12 cellular contexts compared by ENCODE assay signal in the genomic region with DNA sequence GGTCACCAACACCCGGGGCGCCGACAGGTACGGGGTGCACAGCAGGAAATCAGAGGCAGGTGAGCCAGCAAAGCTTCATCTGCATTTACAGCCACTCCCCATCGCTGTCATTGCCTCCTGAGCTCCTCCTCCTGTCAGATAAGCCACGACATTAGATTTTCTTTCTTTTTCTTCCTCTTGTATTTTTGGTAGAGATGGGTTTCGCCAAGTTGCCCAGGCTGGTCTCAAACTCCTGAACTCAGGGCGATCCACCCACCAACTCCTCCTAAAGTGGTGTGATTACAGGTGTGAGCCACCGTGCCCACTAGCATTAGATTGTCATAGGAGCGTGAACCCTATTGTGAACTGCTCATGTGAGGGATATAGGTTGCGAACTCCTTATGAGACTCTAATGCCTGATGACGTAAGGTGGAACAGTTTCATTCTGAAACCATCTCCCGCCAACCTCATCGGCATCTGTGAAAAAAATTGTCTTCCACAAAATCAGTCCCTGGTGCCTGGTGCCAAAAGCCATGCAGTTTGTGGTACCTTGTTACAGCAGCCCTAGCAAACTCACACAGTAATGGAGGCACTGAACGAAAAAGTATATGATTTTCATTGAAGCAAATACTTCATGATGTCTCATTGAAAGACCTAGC. TPM values are rescaled to one million over a fixed set of nuclear protein-coding genes. Genes with fewer than 3 reads are reported as not detected.
A peak's percentile ranks its signal among the peaks of the same experiment; 100 is the strongest.
DNase-seq lines count a peak whose midpoint lies in the region; ATAC-seq and TF ChIP-seq lines count a peak whose summit lies in the region.
"Had no signal": no experiment of that assay in that cellular context is flagged by ENCODE, and none has a peak within 500 bp of the region (broad histone marks: within the 10 kb centered on the region; RNA-seq: fewer than 3 reads in every experiment).

No MANE protein-coding gene starts in this region.

- peaks cover 35% of the 10 kb centered on the region for H3K4me1 Mint-ChIP-seq in activated CD4-positive, alpha-beta T cell treated with anti-CD3 and anti-CD28 coated beads for 36 hours
- peaks cover 3% of the 10 kb centered on the region for H3K4me1 Mint-ChIP-seq in progenitor cell of endocrine pancreas (ENCODE audit: low read depth)

- H4K20me1 ChIP-seq in mammary epithelial cell (ENCODE audit: insufficient read depth, low read length) = no peaks in the 10 kb centered on the region
- no peaks in the 10 kb centered on the region for H4K20me1 ChIP-seq in osteoblast (ENCODE audit: insufficient read depth, low read length)

- H3K27ac ChIP-seq in mammary epithelial cell (ENCODE audit: insufficient read depth, low read depth, low read length) = no peak overlapping the region
- no peak overlapping the region for H3K27ac ChIP-seq in osteoblast (ENCODE audit: low read depth, low read length)
- H3K27ac ChIP-seq: skin epidermis had no signal

- H3K27ac Mint-ChIP-seq in activated CD4-positive, alpha-beta T cell treated with anti-CD3 and anti-CD28 coated beads for 36 hours = no peak overlapping the region
- no peak overlapping the region for H3K27ac Mint-ChIP-seq in progenitor cell of endocrine pancreas

- H3K9me3 ChIP-seq in mammary epithelial cell (replicated peaks; ENCODE audit: insufficient read depth, low read length) (no peaks in the 10 kb centered on the region), osteoblast (ENCODE audit: low read depth, low read length) (no peaks in the 10 kb centered on the region)

- H3K27me3 ChIP-seq in mammary epithelial cell (ENCODE audit: insufficient read depth, low read length) = no peaks in the 10 kb centered on the region
- peaks cover 3% of the 10 kb centered on the region for H3K27me3 ChIP-seq in osteoblast (ENCODE audit: insufficient read depth, low read length)

- BruUV-seq in mammary epithelial cell (replicated peaks; lab: Mats Ljungman, UMichigan) = no TSS peak

- H3K4me3 Mint-ChIP-seq in activated CD4-positive, alpha-beta T cell treated with anti-CD3 and anti-CD28 coated beads for 36 hours = no peak overlapping the region
- peak overlapping the region; percentile 60 for H3K4me3 Mint-ChIP-seq in progenitor cell of endocrine pancreas (ENCODE audit: low read depth)

- H3K9ac ChIP-seq in mammary epithelial cell (ENCODE audit: insufficient read depth, low read length) = no peak overlapping the region

- peaks cover 56% of the 10 kb centered on the region for H3K27me3 Mint-ChIP-seq in activated CD4-positive, alpha-beta T cell treated with anti-CD3 and anti-CD28 coated beads for 36 hours
- peaks cover 28% of the 10 kb centered on the region for H3K27me3 Mint-ChIP-seq in progenitor cell of endocrine pancreas

- H3K79me2 ChIP-seq in mammary epithelial cell (ENCODE audit: insufficient read depth, low read length) (peaks cover 43% of the 10 kb centered on the region), osteoblast (ENCODE audit: insufficient read depth, low read length) (no peaks in the 10 kb centered on the region)

- ATAC-seq in activated CD4-positive, alpha-beta T cell treated with anti-CD3 and anti-CD28 coated beads for 36 hours = no peak
- ATAC-seq in GM18520 (IDR thresholded peaks at IDR 0.05; ENCODE audit: unreplicated experiment) = no peak

- dilution Hi-C loops in mammary epithelial cell (cut with HindIII; ENCODE audit: low sequenced_read_pairs) = no loop called here

- DNase-seq in activated CD4-positive, alpha-beta T cell treated with anti-CD3 and anti-CD28 coated beads for 36 hours = peak; percentile 26
- DNase-seq in activated CD4-positive, alpha-beta T cell treated with anti-CD3 and anti-CD28 coated beads, Interleukin-2, amount 50 U/mL, for 4 hours = no peak
- DNase-seq in SW480 (ENCODE audit: low spot score) = peak; percentile 26
- DNase-seq in mammary epithelial cell = no peak
- no peak for DNase-seq in progenitor cell of endocrine pancreas (ENCODE audit: low spot score, unreplicated experiment)
- DNase-seq in osteoblast (ENCODE audit: insufficient read length, low spot score, missing footprints) = no peak
- DNase-seq in NCI-H526 treated with DMSO at 0.1 percent for 48 hours (lab: John Stamatoyannopoulos, UW) = no peak
- DNase-seq: ACHN; activated CD4-positive, alpha-beta T cell treated with anti-CD3 and anti-CD28 coated beads for 48 hours; NCI-H2171 had no signal

- H2AFZ ChIP-seq in mammary epithelial cell (ENCODE audit: low read depth, low read length) = no peak overlapping the region
- H2AFZ ChIP-seq in osteoblast (ENCODE audit: low read length) = no peak overlapping the region

- WGBS in mammary epithelial cell (ENCODE audit: low coverage, missing lambda C conversion rate) = 93% methylated on average over 13 of the region's 15 CpGs

- H3K36me3 ChIP-seq in mammary epithelial cell (ENCODE audit: insufficient read depth, low read length) (no peaks in the 10 kb centered on the region), osteoblast (ENCODE audit: insufficient read depth, low read length) (no peaks in the 10 kb centered on the region)

- no peak overlapping the region for H3K4me3 ChIP-seq in mammary epithelial cell (replicated peaks in 1 of 3; ENCODE audit: insufficient read depth in 1 of 3, low read depth in 2 of 3, low read length in 3 of 3)
- H3K4me3 ChIP-seq in osteoblast (ENCODE audit: insufficient read depth, low read length) = no peak overlapping the region

- H3K4me2 ChIP-seq in mammary epithelial cell (ENCODE audit: insufficient read depth, low read depth, low read length) (peak overlapping the region; percentile 91), osteoblast (ENCODE audit: insufficient read depth, low read length) (no peak overlapping the region)

- POLR2A ChIA-PET in activated CD4-positive, alpha-beta T cell treated with anti-CD3 and anti-CD28 coated beads for 36 hours (lab: Charles Lee) = no interaction called here

- H3K36me3 Mint-ChIP-seq in activated CD4-positive, alpha-beta T cell treated with anti-CD3 and anti-CD28 coated beads for 36 hours (ENCODE audit: low read depth) = no peaks in the 10 kb centered on the region
- no peaks in the 10 kb centered on the region for H3K36me3 Mint-ChIP-seq in progenitor cell of endocrine pancreas (ENCODE audit: insufficient read depth)

- CTCF ChIA-PET in activated CD4-positive, alpha-beta T cell treated with anti-CD3 and anti-CD28 coated beads for 36 hours (lab: Charles Lee) = interaction anchor here (1.3 kb wide), 1 partner anchor 29 kb away, joined by 3 read pairs; no protein-coding TSS in a partner anchor
- CTCF ChIA-PET in mammary epithelial cell (lab: Charles Lee; ENCODE audit: low non-redundant PET) = no interaction called here

- in situ Hi-C loops in mammary epithelial cell (cut with MboI; ENCODE audit: low sequenced_read_pairs in 2 of 2) = no loop called here

- H3K4me1 ChIP-seq in mammary epithelial cell (ENCODE audit: insufficient read depth, low read length) (peaks cover 4% of the 10 kb centered on the region), osteoblast (ENCODE audit: insufficient read depth, low read length) (peaks cover 8% of the 10 kb centered on the region)

- TF ChIP-seq CTCF in mammary epithelial cell (conservative IDR thresholded peaks at IDR 0.05 in 1 of 2, IDR thresholded peaks at IDR 0.05 in 1 of 2; ENCODE audit: extremely low read depth in 1 of 2, insufficient read depth in 1 of 2, low read depth in 1 of 2, low read length in 2 of 2) (no peak), progenitor cell of endocrine pancreas (IDR thresholded peaks at IDR 0.05; ENCODE audit: unreplicated experiment) (no peak), osteoblast (IDR thresholded peaks at IDR 0.05; ENCODE audit: extremely low read depth, low read depth, low read length) (no peak)

- peaks cover 2% of the 10 kb centered on the region for H3K9me3 Mint-ChIP-seq in activated CD4-positive, alpha-beta T cell treated with anti-CD3 and anti-CD28 coated beads for 36 hours (ENCODE audit: low read depth)
- no peaks in the 10 kb centered on the region for H3K9me3 Mint-ChIP-seq in progenitor cell of endocrine pancreas (ENCODE audit: low read depth)

- intact Hi-C loops in activated CD4-positive, alpha-beta T cell treated with anti-CD3 and anti-CD28 coated beads for 36 hours (cut with DNase I, micrococcal nuclease) = loop anchor here (2.0 to 10.0 kb wide), 2 partner anchors 110 to 368 kb away; partner anchors contain the start of gene KLRD1 (in 1 of the 2)
- intact Hi-C loops in mammary epithelial cell (cut with micrococcal nuclease) = no loop called here

RNA-seq across cellular contexts. Expression of gene STYK1, which starts 1.5 kb away (rescaled TPM):
- total RNA-seq in activated CD4-positive, alpha-beta T cell treated with anti-CD3 and anti-CD28 coated beads for 36 hours = not detected
- total RNA-seq in mammary epithelial cell (1 to 10 TPM; 4.8 to 4.9 TPM), progenitor cell of endocrine pancreas (0.79 and 0.95 TPM in 2 replicates), osteoblast (under 0.01 TPM in 2 replicates)
- 3.6 TPM for polyA plus RNA-seq in mammary epithelial cell
- 5.3 TPM for polyA minus RNA-seq in mammary epithelial cell

RNA-seq across cellular contexts. Expression of gene YBX3, which starts 50.8 kb away (rescaled TPM):
- 100 to 1,000 TPM; 157 to 175 TPM for total RNA-seq in activated CD4-positive, alpha-beta T cell treated with anti-CD3 and anti-CD28 coated beads for 36 hours
- total RNA-seq in mammary epithelial cell = 100 to 1,000 TPM; 323 to 416 TPM
- 369 TPM for polyA plus RNA-seq in mammary epithelial cell
- 461 TPM for polyA minus RNA-seq in mammary epithelial cell
- total RNA-seq in progenitor cell of endocrine pancreas = 200 and 215 TPM in 2 replicates
- total RNA-seq in osteoblast = 147 TPM in 2 replicates

RNA-seq across cellular contexts. Expression of gene MAGOHB, which starts 58.9 kb away (rescaled TPM):
- 10 to 100 TPM; 66.3 to 89.3 TPM for total RNA-seq in activated CD4-positive, alpha-beta T cell treated with anti-CD3 and anti-CD28 coated beads for 36 hours
- total RNA-seq in mammary epithelial cell (10 to 100 TPM; 10.7 to 28.0 TPM), progenitor cell of endocrine pancreas (48.3 and 50.3 TPM in 2 replicates), osteoblast (16.3 and 18.0 TPM in 2 replicates)
- 20.7 TPM for polyA plus RNA-seq in mammary epithelial cell
- polyA minus RNA-seq in mammary epithelial cell = 7.2 TPM

Comparison
In these comparisons a context has a peak if more than half of its experiments do, and no peak if none do; other contexts are left out.
1. DNase-seq: peak in activated CD4-positive, alpha-beta T cell treated with anti-CD3 and anti-CD28 coated beads for 36 hours (single experiment) and SW480 (single experiment); none in activated CD4-positive, alpha-beta T cell treated with anti-CD3 and anti-CD28 coated beads, Interleukin-2, amount 50 U/mL, for 4 hours (0 of 2), mammary epithelial cell (single experiment), progenitor cell of endocrine pancreas (single experiment), osteoblast (single experiment) and NCI-H526 treated with DMSO at 0.1 percent for 48 hours (single experiment).